8 cellular contexts compared by ENCODE assay signal in the genomic region with DNA sequence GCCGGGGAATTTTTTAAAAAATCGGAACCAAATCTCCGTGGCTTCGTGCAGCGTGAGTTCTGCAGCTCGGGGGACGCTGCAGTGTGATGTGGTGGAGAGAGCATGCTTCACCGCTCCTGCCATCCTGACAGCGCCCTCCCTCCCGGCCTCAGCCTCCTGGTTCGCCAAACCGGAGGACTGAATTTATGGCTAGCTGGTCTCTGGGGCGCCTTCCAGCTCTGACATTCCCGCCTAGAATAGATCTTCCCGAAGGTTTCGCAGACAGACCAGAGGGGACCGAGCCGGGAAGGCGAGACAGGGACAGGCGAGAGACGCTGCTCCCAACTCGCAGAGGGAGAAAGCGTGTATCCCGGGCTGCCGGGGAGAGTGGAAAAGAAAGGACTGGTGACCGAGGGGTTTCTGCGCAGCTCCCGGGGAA. TPM values are rescaled to one million over a fixed set of nuclear protein-coding genes. Genes with fewer than 3 reads are reported as not detected.
DNase-seq lines count a peak whose midpoint lies in the region; ATAC-seq, FAIRE-seq and TF ChIP-seq lines count a peak whose summit lies in the region.

No MANE protein-coding gene starts in this region.

- POLR2A ChIA-PET in HepG2 (lab: Yijun Ruan, JAX), result no interaction called here

- DNase-seq in EL (peak; percentile 57), NT2/D1 (ENCODE audit: low read depth, low spot score) (no peak), coronary artery (ENCODE audit: low spot score) (no peak), HepG2 (ENCODE audit: low spot score) (no peak), NCI-H1694 (lab: John Stamatoyannopoulos, UW) (no peak)
- DNase-seq in stimulated activated naive CD8-positive, alpha-beta T cell treated with anti-CD3 and anti-CD28 coated beads, Interleukin-15, amount 100 ng/mL, for 72 hours, result peak in 1 of 2 donors; percentile 14

- H3K9ac ChIP-seq in NT2/D1 (ENCODE audit: insufficient read length, low read depth) (no peak overlapping the region), HepG2 (ENCODE audit: insufficient read depth, low read depth, low read length) (no peak overlapping the region)

- no peaks in the 10 kb centered on the region for H3K9me3 Mint-ChIP-seq in stimulated activated naive CD8-positive, alpha-beta T cell treated with anti-CD3 and anti-CD28 coated beads, Interleukin-15, amount 100 ng/mL, for 72 hours

- WGBS in HepG2 (ENCODE audit: low lambda C conversion rate), result 25% methylated on average over 19 of the region's 28 CpGs

- H3K79me2 ChIP-seq in HepG2 (ENCODE audit: insufficient read depth, low read length), result no peaks in the 10 kb centered on the region

- peak overlapping the region; percentile 92 to 95 for H3K4me3 Mint-ChIP-seq in stimulated activated naive CD8-positive, alpha-beta T cell treated with anti-CD3 and anti-CD28 coated beads, Interleukin-15, amount 100 ng/mL, for 72 hours

- TF ChIP-seq EP300 in HepG2 (IDR thresholded peaks at IDR 0.05; ENCODE audit: low read depth in 2 of 2, low read length in 2 of 2), result no peak
- no peak for TF ChIP-seq EP300 in HepG2 (CRISPR knock-in tag; IDR thresholded peaks at IDR 0.05; ENCODE audit: borderline replicate concordance)

- H3K9me3 ChIP-seq in NT2/D1 (ENCODE audit: insufficient read depth, low read length) (no peaks in the 10 kb centered on the region), HepG2 (ENCODE audit: low read length) (no peaks in the 10 kb centered on the region)

- H3K4me1 ChIP-seq in NT2/D1 (ENCODE audit: insufficient read depth, insufficient read length), result no peaks in the 10 kb centered on the region
- H3K4me1 ChIP-seq in HepG2 (ENCODE audit: insufficient read depth, low read length), result no peaks in the 10 kb centered on the region

- no peak for TF ChIP-seq RAD21 in HepG2 (CRISPR knock-in tag; IDR thresholded peaks at IDR 0.05)

- intact Hi-C loops in HepG2 (cut with micrococcal nuclease; ENCODE audit: unreplicated experiment), result no loop called here

- peaks cover 63% of the 10 kb centered on the region for H3K4me1 Mint-ChIP-seq in stimulated activated naive CD8-positive, alpha-beta T cell treated with anti-CD3 and anti-CD28 coated beads, Interleukin-15, amount 100 ng/mL, for 72 hours

- no peak for FAIRE-seq in HepG2 (lab: Jason Lieb, UNC)

- peak overlapping the region; percentile 58 for H3K4me3 ChIP-seq in NT2/D1 (ENCODE audit: insufficient read length, low read depth)
- H3K4me3 ChIP-seq in coronary artery, result peak overlapping the region; percentile 74
- H3K4me3 ChIP-seq in HepG2 (replicated peaks in 1 of 3; ENCODE audit: insufficient read depth in 1 of 3, low read depth in 2 of 3, low read length in 3 of 3), result no peak overlapping the region

- no peak for TF ChIP-seq POLR2A in HepG2 (IDR thresholded peaks at IDR 0.05; ENCODE audit: insufficient read depth in 1 of 2, low read depth in 2 of 2, low read length in 2 of 2)

- peaks cover 34% of the 10 kb centered on the region for H3K27me3 Mint-ChIP-seq in stimulated activated naive CD8-positive, alpha-beta T cell treated with anti-CD3 and anti-CD28 coated beads, Interleukin-15, amount 100 ng/mL, for 72 hours

- H3K27ac Mint-ChIP-seq in stimulated activated naive CD8-positive, alpha-beta T cell treated with anti-CD3 and anti-CD28 coated beads, Interleukin-15, amount 100 ng/mL, for 72 hours, result peak overlapping the region; percentile 89 to 90

- no TSS peak for BruUV-seq in HepG2 (replicated peaks; lab: Mats Ljungman, UMichigan)

- ATAC-seq in HepG2, result peak; percentile 54
- no peak for ATAC-seq in stimulated activated naive CD8-positive, alpha-beta T cell treated with anti-CD3 and anti-CD28 coated beads, Interleukin-15, amount 100 ng/mL, for 72 hours
- ATAC-seq in GM18520 (IDR thresholded peaks at IDR 0.05; ENCODE audit: unreplicated experiment), result no peak
- ATAC-seq in HG02623 (IDR thresholded peaks at IDR 0.05; ENCODE audit: unreplicated experiment), result no peak

- H3K27ac ChIP-seq in coronary artery (no peak overlapping the region), HepG2 (ENCODE audit: extremely low read length, insufficient read depth, low read length) (no peak overlapping the region)

- H3K27me3 ChIP-seq in NT2/D1 (ENCODE audit: insufficient read depth, insufficient read length) (peaks cover 63% of the 10 kb centered on the region), HepG2 (ENCODE audit: control insufficient read depth in 1 of 2, insufficient read depth in 2 of 2, low read length in 2 of 2) (peaks cover 4 to 43% of the 10 kb centered on the region in 2 experiments)

- TF ChIP-seq CTCF in coronary artery (IDR thresholded peaks at IDR 0.05) (no peak), HepG2 (CRISPR knock-in tag; IDR thresholded peaks at IDR 0.05) (no peak)

- H3K36me3 ChIP-seq in NT2/D1 (ENCODE audit: insufficient read depth, insufficient read length, low read length) (no peaks in the 10 kb centered on the region), HepG2 (replicated peaks in 1 of 2; ENCODE audit: control insufficient read depth in 1 of 2, insufficient read depth in 2 of 2, low read length in 2 of 2) (no peaks in the 10 kb centered on the region)

- no peak overlapping the region for H2AFZ ChIP-seq in HepG2 (ENCODE audit: low read length)

- H3K4me2 ChIP-seq in HepG2 (ENCODE audit: low read depth, low read length), result no peak overlapping the region

- CTCF ChIA-PET in HepG2 (lab: Yijun Ruan, JAX; ENCODE audit: low intra/inter-chr PET ratio, low total read pairs), result no interaction called here

- in situ Hi-C loops in HepG2 (cut with HindIII; ENCODE audit: extremely low pct_ligation_motif_present, low pct_unique_long_range_greater_than_20kb), result no loop called here

- H4K20me1 ChIP-seq in HepG2 (ENCODE audit: insufficient read depth, low read length), result no peaks in the 10 kb centered on the region

TF ChIP-seq in HepG2, 621 proteins besides CTCF, POLR2A, EP300 and RAD21 (continues in another document):
- TF ChIP-seq MNT (IDR thresholded peaks at IDR 0.05) (no peak), LBX2 (CRISPR knock-in tag; IDR thresholded peaks at IDR 0.05; ENCODE audit: borderline replicate concordance) (no peak), NFKBIZ (CRISPR knock-in tag; IDR thresholded peaks at IDR 0.05) (no peak), NFE2L1 (CRISPR knock-in tag; IDR thresholded peaks at IDR 0.05; ENCODE audit: borderline replicate concordance) (no peak), ARNTL (CRISPR knock-in tag; IDR thresholded peaks at IDR 0.05) (no peak)
- TF ChIP-seq, protein P1, sequence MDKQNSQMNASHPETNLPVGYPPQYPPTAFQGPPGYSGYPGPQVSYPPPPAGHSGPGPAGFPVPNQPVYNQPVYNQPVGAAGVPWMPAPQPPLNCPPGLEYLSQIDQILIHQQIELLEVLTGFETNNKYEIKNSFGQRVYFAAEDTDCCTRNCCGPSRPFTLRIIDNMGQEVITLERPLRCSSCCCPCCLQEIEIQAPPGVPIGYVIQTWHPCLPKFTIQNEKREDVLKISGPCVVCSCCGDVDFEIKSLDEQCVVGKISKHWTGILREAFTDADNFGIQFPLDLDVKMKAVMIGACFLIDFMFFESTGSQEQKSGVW (CRISPR knock-in tag; IDR thresholded peaks at IDR 0.05; ENCODE audit: borderline replicate concordance), result no peak

RNA-seq across cellular contexts. Expression of gene HOPX, which starts 25.9 kb away (rescaled TPM):
- total RNA-seq in HepG2 (2016; rRNA removed; fragmentation: Illumina TruSeq; extraction: Trizol), result not detected in 2 replicates
- not detected in 2 replicates for total RNA-seq in HepG2 (2016; cell fraction: cytosol; rRNA removed; fragmentation: Illumina TruSeq; extraction: Trizol; ENCODE audit: low read depth)
- total RNA-seq in HepG2 (2016; cell fraction: insoluble cytoplasmic fraction; rRNA removed; fragmentation: Illumina TruSeq; extraction: Trizol), result not detected in 2 replicates
- not detected in 2 replicates for total RNA-seq in HepG2 (2016; cell fraction: membrane; rRNA removed; fragmentation: Illumina TruSeq; extraction: Trizol)
- total RNA-seq in HepG2 (2016; cell fraction: nucleus; rRNA removed; fragmentation: Illumina TruSeq; extraction: Trizol), result not detected in 2 replicates
- not detected in 2 replicates for polyA plus RNA-seq in HepG2 (2011; rRNA removed)
- not detected in 2 replicates for polyA plus RNA-seq in HepG2 (2011; cell fraction: cytosol; rRNA removed)
- not detected in 2 replicates for polyA plus RNA-seq in HepG2 (2011; cell fraction: nucleus; rRNA removed)
- not detected in 2 replicates for polyA plus RNA-seq in HepG2 (2012)
- not detected in 2 replicates for polyA plus RNA-seq in HepG2 (2016; cell fraction: cytosol; fragmentation: Illumina TruSeq; extraction: Trizol; ENCODE audit: low read depth)
- polyA plus RNA-seq in HepG2 (2016; cell fraction: insoluble cytoplasmic fraction; fragmentation: Illumina TruSeq; extraction: Trizol; ENCODE audit: low read depth), result not detected in 2 replicates
- polyA plus RNA-seq in HepG2 (2016; cell fraction: membrane; fragmentation: Illumina TruSeq; extraction: Trizol; ENCODE audit: low read depth), result not detected in 2 replicates
- not detected in 2 replicates for polyA plus RNA-seq in HepG2 (2016; cell fraction: nucleus; fragmentation: Illumina TruSeq; extraction: Trizol; ENCODE audit: insufficient read depth, low read depth)
- polyA minus RNA-seq in HepG2 (2011; rRNA and poly(A)+ RNA removed; ENCODE audit: low replicate concordance), result not detected in 2 replicates
- not detected in 2 replicates for polyA minus RNA-seq in HepG2 (2011; cell fraction: cytosol; rRNA and poly(A)+ RNA removed)
- polyA minus RNA-seq in HepG2 (2011; cell fraction: nucleus; rRNA and poly(A)+ RNA removed), result not detected in 2 replicates

Comparison
In these comparisons a context has a peak if more than half of its experiments do, and no peak if none do; other contexts are left out.
1. H3K4me3 ChIP-seq: peak in NT2/D1 (single experiment) and coronary artery (single experiment); none in HepG2 (0 of 3).